Comparison of ENCODE assay signal across 8 cellular contexts in genomic region chr13:29593605-29594297, GRCh38. TPM values are rescaled to one million over a fixed set of nuclear protein-coding genes. Genes with fewer than 3 reads are reported as not detected.
A peak's percentile ranks its signal among the peaks of the same experiment; 100 is the strongest.
DNase-seq lines count a peak whose midpoint lies in the region; ATAC-seq, FAIRE-seq and TF ChIP-seq lines count a peak whose summit lies in the region.

No MANE protein-coding gene starts in this region.

- H2AFZ ChIP-seq in HepG2 (ENCODE audit: low read length): no peak overlapping the region

- TF ChIP-seq EP300 in HepG2 (IDR thresholded peaks at IDR 0.05; ENCODE audit: low read depth in 2 of 2, low read length in 2 of 2) (no peak), HepG2 (CRISPR knock-in tag; IDR thresholded peaks at IDR 0.05; ENCODE audit: borderline replicate concordance) (no peak)

- H3K9me3 ChIP-seq in HepG2 (ENCODE audit: low read length): no peaks in the 10 kb centered on the region
- no peaks in the 10 kb centered on the region for H3K9me3 ChIP-seq in right lobe of liver

- 71% methylated on average over 8 of the region's 8 CpGs for WGBS in HepG2 (ENCODE audit: low lambda C conversion rate)
- WGBS in right lobe of liver (ENCODE audit: insufficient coverage, low coverage, low lambda C conversion rate, missing lambda C conversion rate): 66% methylated on average over 8 of the region's 8 CpGs

- peaks cover 3% of the 10 kb centered on the region for H3K27me3 Mint-ChIP-seq in activated naive CD8-positive, alpha-beta T cell treated with anti-CD3 and anti-CD28 coated beads, Interleukin-2, amount 50 U/mL, for 24 hours
- H3K27me3 Mint-ChIP-seq in immature natural killer cell (ENCODE audit: low read depth in 3 of 3): peaks cover 2 to 13% (median 7%) of the 10 kb centered on the region in 3 donors

- peak overlapping the region; percentile 98 for H3K27ac Mint-ChIP-seq in activated naive CD8-positive, alpha-beta T cell treated with anti-CD3 and anti-CD28 coated beads, Interleukin-2, amount 50 U/mL, for 24 hours
- peak overlapping the region; percentile 65 to 87 (median 76) for H3K27ac Mint-ChIP-seq in immature natural killer cell

- intact Hi-C loops in HepG2 (cut with micrococcal nuclease; ENCODE audit: unreplicated experiment) (loop anchor here (2.0 to 10.0 kb wide), 2 partner anchors 89 to 331 kb away; no protein-coding TSS in a partner anchor), right lobe of liver (cut with DNase I) (no loop called here)

- no peak for TF ChIP-seq RAD21 in HepG2 (CRISPR knock-in tag; IDR thresholded peaks at IDR 0.05)

- POLR2A ChIA-PET in HepG2 (lab: Yijun Ruan, JAX): no interaction called here

- H3K9me3 Mint-ChIP-seq in activated naive CD8-positive, alpha-beta T cell treated with anti-CD3 and anti-CD28 coated beads, Interleukin-2, amount 50 U/mL, for 24 hours: no peaks in the 10 kb centered on the region
- H3K9me3 Mint-ChIP-seq in immature natural killer cell: no peaks in the 10 kb centered on the region

- peaks cover 63% of the 10 kb centered on the region for H3K79me2 ChIP-seq in HepG2 (ENCODE audit: insufficient read depth, low read length)

- H3K4me1 ChIP-seq in HepG2 (ENCODE audit: insufficient read depth, low read length): peaks cover 61% of the 10 kb centered on the region
- H3K4me1 ChIP-seq in right lobe of liver: peaks cover 0 to 4% (median 0%) of the 10 kb centered on the region in 4 donors

- peaks cover 0 to 4% of the 10 kb centered on the region in 2 experiments; a peak in 2 of 5 replicates for H3K27me3 ChIP-seq in HepG2 (ENCODE audit: control insufficient read depth in 1 of 2, insufficient read depth in 2 of 2, low read length in 2 of 2)
- H3K27me3 ChIP-seq in right lobe of liver: no peaks in the 10 kb centered on the region

- CTCF ChIA-PET in HepG2 (lab: Yijun Ruan, JAX; ENCODE audit: low intra/inter-chr PET ratio, low total read pairs): no interaction called here

- peak overlapping the region; percentile 88 for H3K4me2 ChIP-seq in HepG2 (ENCODE audit: low read depth, low read length)

- H3K36me3 Mint-ChIP-seq in activated naive CD8-positive, alpha-beta T cell treated with anti-CD3 and anti-CD28 coated beads, Interleukin-2, amount 50 U/mL, for 24 hours (ENCODE audit: low read depth): peaks cover 38% of the 10 kb centered on the region
- H3K36me3 Mint-ChIP-seq in immature natural killer cell: no peaks in the 10 kb centered on the region

- no peak for FAIRE-seq in HepG2 (lab: Jason Lieb, UNC)
- FAIRE-seq in HTR-8/SVneo (lab: Jason Lieb, UNC): no peak

- H3K36me3 ChIP-seq in HepG2 (replicated peaks in 1 of 2; ENCODE audit: control insufficient read depth in 1 of 2, insufficient read depth in 2 of 2, low read length in 2 of 2) (peaks cover 4 to 19% of the 10 kb centered on the region in 2 experiments; a peak in 3 of 5 replicates), right lobe of liver (no peaks in the 10 kb centered on the region)

- BruUV-seq in HepG2 (replicated peaks; lab: Mats Ljungman, UMichigan): TSS peak; percentile 58

- H3K27ac ChIP-seq in HepG2 (ENCODE audit: extremely low read length, insufficient read depth, low read length): peak overlapping the region; percentile 77
- H3K27ac ChIP-seq in right lobe of liver: no peak overlapping the region

- peaks cover 49% of the 10 kb centered on the region for H4K20me1 ChIP-seq in HepG2 (ENCODE audit: insufficient read depth, low read length)

- H3K4me3 Mint-ChIP-seq in activated naive CD8-positive, alpha-beta T cell treated with anti-CD3 and anti-CD28 coated beads, Interleukin-2, amount 50 U/mL, for 24 hours: peak overlapping the region; percentile 94
- peak overlapping the region; percentile 84 to 89 (median 85) for H3K4me3 Mint-ChIP-seq in immature natural killer cell

- in situ Hi-C loops in HepG2 (cut with HindIII; ENCODE audit: extremely low pct_ligation_motif_present, low pct_unique_long_range_greater_than_20kb): loop anchor here (10.0 kb wide), 1 partner anchor 251 kb away; no protein-coding TSS in a partner anchor

- peak overlapping the region; percentile 78 to 81 (median 80); a peak in 5 of 6 replicates for H3K4me3 ChIP-seq in HepG2 (replicated peaks in 1 of 3; ENCODE audit: insufficient read depth in 1 of 3, low read depth in 2 of 3, low read length in 3 of 3)
- peak overlapping the region in 1 of 3 donors; percentile 75 for H3K4me3 ChIP-seq in right lobe of liver

- H3K9ac ChIP-seq in HepG2 (ENCODE audit: insufficient read depth, low read depth, low read length): peak overlapping the region; percentile 96

- DNase-seq in HepG2 (ENCODE audit: low spot score) (no peak), right lobe of liver (no peak), immature natural killer cell (no peak), KG1 (lab: John Stamatoyannopoulos, UW) (no peak), SIG-M5 (lab: John Stamatoyannopoulos, UW) (no peak), HTR-8/SVneo (ENCODE audit: insufficient read length, low spot score) (no peak)
- no peak for DNase-seq in activated naive CD8-positive, alpha-beta T cell treated with anti-CD3 and anti-CD28 coated beads, Interleukin-2, amount 50 U/mL, for 24 hours
- no peak for DNase-seq in stimulated activated naive CD4-positive, alpha-beta T cell treated with Interleukin-2 at 50 U/mL for 16 hours (lab: John Stamatoyannopoulos, UW)

- TF ChIP-seq POLR2A in HepG2 (IDR thresholded peaks at IDR 0.05; ENCODE audit: insufficient read depth in 1 of 2, low read depth in 2 of 2, low read length in 2 of 2) (no peak), right lobe of liver (IDR thresholded peaks at IDR 0.05) (no peak)

- TF ChIP-seq CTCF in HepG2 (CRISPR knock-in tag; IDR thresholded peaks at IDR 0.05): no peak
- no peak for TF ChIP-seq CTCF in right lobe of liver (IDR thresholded peaks at IDR 0.05)

- H3K4me1 Mint-ChIP-seq in activated naive CD8-positive, alpha-beta T cell treated with anti-CD3 and anti-CD28 coated beads, Interleukin-2, amount 50 U/mL, for 24 hours: peaks cover 62% of the 10 kb centered on the region
- peaks cover 22 to 30% of the 10 kb centered on the region in 2 donors for H3K4me1 Mint-ChIP-seq in immature natural killer cell

- ATAC-seq in HepG2 (no peak), right lobe of liver (no peak)
- ATAC-seq in activated naive CD8-positive, alpha-beta T cell treated with anti-CD3 and anti-CD28 coated beads, Interleukin-2, amount 50 U/mL, for 24 hours: no peak

TF ChIP-seq in HepG2, 621 proteins besides CTCF, POLR2A, EP300 and RAD21 (continues in another document):
- TF ChIP-seq ZFP36 (IDR thresholded peaks at IDR 0.05; ENCODE audit: borderline replicate concordance, low read depth, low read length, partially characterized antibody) (no peak), NR2C2 (CRISPR knock-in tag; IDR thresholded peaks at IDR 0.05; ENCODE audit: borderline replicate concordance) (no peak), ZNF205 (CRISPR knock-in tag; IDR thresholded peaks at IDR 0.05) (no peak), ZNF503 (CRISPR knock-in tag; IDR thresholded peaks at IDR 0.05) (no peak), ATF1 (CRISPR knock-in tag; IDR thresholded peaks at IDR 0.05) (0 out of 2 replicates have a peak, but pooled peaks have one; percentile 38), ZNF572 (CRISPR knock-in tag; IDR thresholded peaks at IDR 0.05) (no peak), ZBTB21 (CRISPR knock-in tag; IDR thresholded peaks at IDR 0.05) (no peak)

RNA-seq across cellular contexts. Expression of gene SLC7A1, which starts 1.7 kb away (rescaled TPM):
- total RNA-seq in HepG2 (2016; rRNA removed; fragmentation: Illumina TruSeq; extraction: Trizol) (13.6 and 14.5 TPM in 2 replicates), right lobe of liver (1 to 10 TPM in 5 of 6 experiments, under 1 TPM in 1; 0.70 to 6.5 (median 3.7) TPM)
- total RNA-seq in HepG2 (2016; cell fraction: cytosol; rRNA removed; fragmentation: Illumina TruSeq; extraction: Trizol; ENCODE audit: low read depth): 4.3 TPM in 2 replicates
- total RNA-seq in HepG2 (2016; cell fraction: insoluble cytoplasmic fraction; rRNA removed; fragmentation: Illumina TruSeq; extraction: Trizol): 12.3 and 13.9 TPM in 2 replicates
- 9.0 and 9.6 TPM in 2 replicates for total RNA-seq in HepG2 (2016; cell fraction: membrane; rRNA removed; fragmentation: Illumina TruSeq; extraction: Trizol)
- total RNA-seq in HepG2 (2016; cell fraction: nucleus; rRNA removed; fragmentation: Illumina TruSeq; extraction: Trizol): 26.0 and 29.0 TPM in 2 replicates
- polyA plus RNA-seq in HepG2 (2011; rRNA removed) (15.3 and 18.3 TPM in 2 replicates), immature natural killer cell (1 to 10 TPM; 1.2 to 2.0 (median 1.9) TPM)
- polyA plus RNA-seq in HepG2 (2011; cell fraction: cytosol; rRNA removed): 14.5 and 17.8 TPM in 2 replicates
- polyA plus RNA-seq in HepG2 (2011; cell fraction: nucleus; rRNA removed): 26.3 and 27.8 TPM in 2 replicates
- 34.9 and 52.5 TPM in 2 replicates for polyA plus RNA-seq in HepG2 (2012)
- polyA plus RNA-seq in HepG2 (2016; cell fraction: cytosol; fragmentation: Illumina TruSeq; extraction: Trizol; ENCODE audit: low read depth): 1.1 TPM in 2 replicates
- polyA plus RNA-seq in HepG2 (2016; cell fraction: insoluble cytoplasmic fraction; fragmentation: Illumina TruSeq; extraction: Trizol; ENCODE audit: low read depth): 11.0 and 13.3 TPM in 2 replicates
- 3.7 and 4.0 TPM in 2 replicates for polyA plus RNA-seq in HepG2 (2016; cell fraction: membrane; fragmentation: Illumina TruSeq; extraction: Trizol; ENCODE audit: low read depth)
- 27.8 and 29.7 TPM in 2 replicates for polyA plus RNA-seq in HepG2 (2016; cell fraction: nucleus; fragmentation: Illumina TruSeq; extraction: Trizol; ENCODE audit: insufficient read depth, low read depth)
- 27.5 and 74.3 TPM in 2 replicates for polyA minus RNA-seq in HepG2 (2011; rRNA and poly(A)+ RNA removed; ENCODE audit: low replicate concordance)
- 31.5 and 44.6 TPM in 2 replicates for polyA minus RNA-seq in HepG2 (2011; cell fraction: cytosol; rRNA and poly(A)+ RNA removed)
- polyA minus RNA-seq in HepG2 (2011; cell fraction: nucleus; rRNA and poly(A)+ RNA removed): 44.4 and 45.6 TPM in 2 replicates
